ENCODE assay signal across 12 cellular contexts in genomic region chr7:74022507-74022906, GRCh38. TPM values are rescaled to one million over a fixed set of nuclear protein-coding genes. Genes with fewer than 3 reads are reported as not detected.
"Had no signal": no experiment of that assay in that cellular context is flagged by ENCODE, and none has a peak within 500 bp of the region (broad histone marks: within the 10 kb centered on the region; RNA-seq: fewer than 3 reads in every experiment).

No MANE protein-coding gene starts in this region.

- H3K36me3 ChIP-seq: thyroid gland, uterus had no signal

- H2AFZ ChIP-seq: parathyroid adenoma had no signal

- H3K27ac ChIP-seq: parathyroid adenoma, thyroid gland had no signal

- H3K27me3 ChIP-seq: thyroid gland, uterus had no signal

- H3K9me3 ChIP-seq: thyroid gland, uterus had no signal

- FAIRE-seq: endometrium had no signal

- H3K4me1 ChIP-seq: parathyroid adenoma had no signal

- H3K79me2 ChIP-seq: parathyroid adenoma had no signal

- H3K4me3 ChIP-seq: lung, thyroid gland, uterus had no signal

- H3K9ac ChIP-seq: parathyroid adenoma had no signal

- DNase-seq: activated CD4-positive, alpha-beta T cell treated with anti-CD3 and anti-CD28 coated beads, Interleukin-2, amount 10 ng/mL, durations not matched to agents 7 days and 5 days; activated naive CD4-positive, alpha-beta T cell treated with Interleukin-2 at 50 U/mL for 16 hours; immature natural killer cell; midbrain; stimulated activated CD4-positive, alpha-beta T cell treated with anti-CD3 and anti-CD28 coated beads, Interleukin-12 subunit alpha, Interleukin-12 subunit beta, amount 100 ng/mL, for 4 hours; stimulated activated CD4-positive, alpha-beta T cell treated with anti-CD3 and anti-CD28 coated beads, Interleukin-2, amount 100 ng/mL, for 24 hours; T-helper 2 cell had no signal

RNA-seq across cellular contexts. Expression of gene ELN, which starts 5.5 kb away (rescaled TPM):
- total RNA-seq: activated CD4-positive, alpha-beta T cell treated with anti-CD3 and anti-CD28 coated beads, Interleukin-2, amount 10 ng/mL, durations not matched to agents 7 days and 5 days had no signal
- polyA plus RNA-seq: immature natural killer cell had no signal
